In genomic region chr3:138578961-138579574, GRCh38 we compare ENCODE assay signal across 1 cellular context.
TF ChIP-seq lines count a peak whose summit lies in the region.

No MANE protein-coding gene starts in this region.

TF ChIP-seq in WTC11, 78 proteins besides CTCF, POLR2A, EP300 and RAD21 (continued from another document):
- TF ChIP-seq USF1 (CRISPR knock-in tag; IDR thresholded peaks at IDR 0.05) = peak; percentile 80
- TF ChIP-seq IRF2 (CRISPR knock-in tag; IDR thresholded peaks at IDR 0.05; ENCODE audit: borderline replicate concordance, low read depth) = no peak
- TF ChIP-seq JAZF1 (CRISPR knock-in tag; IDR thresholded peaks at IDR 0.05) = no peak
- no peak for TF ChIP-seq ARID4B (CRISPR knock-in tag; IDR thresholded peaks at IDR 0.05; ENCODE audit: borderline replicate concordance)
- no peak for TF ChIP-seq TEAD1 (CRISPR knock-in tag; IDR thresholded peaks at IDR 0.05)
- peak; percentile 83 for TF ChIP-seq USF2 (CRISPR knock-in tag; IDR thresholded peaks at IDR 0.05)
- no peak for TF ChIP-seq AR (CRISPR knock-in tag; IDR thresholded peaks at IDR 0.05)
- TF ChIP-seq ZNF281 (CRISPR knock-in tag; IDR thresholded peaks at IDR 0.05) = 0 out of 2 replicates have a peak, but pooled peaks have one; percentile 31
